Comparison of ENCODE assay signal across 5 cellular contexts in the genomic region with DNA sequence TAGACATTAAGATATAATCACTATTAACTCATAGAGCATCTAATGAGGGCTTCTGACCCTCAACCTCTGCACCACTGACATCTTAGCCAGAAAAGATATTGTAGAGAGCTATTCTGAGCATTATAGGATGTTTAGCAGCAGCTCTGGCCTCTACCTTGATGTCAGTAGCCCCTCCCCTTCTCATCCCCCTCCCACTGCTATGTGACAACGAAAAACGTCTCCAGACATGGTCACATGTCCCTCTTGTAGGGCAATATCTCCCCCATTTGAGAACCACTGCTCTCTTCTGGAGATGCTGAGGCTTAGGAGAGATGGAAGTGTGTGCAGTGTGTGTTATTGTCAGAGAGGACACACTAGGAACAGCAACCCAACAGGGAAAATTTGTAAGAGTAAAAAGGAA.
"Had no signal": no experiment of that assay in that cellular context is flagged by ENCODE, and none has a peak within 500 bp of the region (broad histone marks: within the 10 kb centered on the region; RNA-seq: fewer than 3 reads in every experiment).

No MANE protein-coding gene starts in this region.

- H3K9me3 ChIP-seq: HAP-1 had no signal

- FAIRE-seq: HTR-8/SVneo, K562 had no signal

- H3K4me3 ChIP-seq: HAP-1, K562 had no signal

- H3K36me3 ChIP-seq: HAP-1 had no signal

- ATAC-seq: K562 had no signal

- DNase-seq: GOT3, H7 had no signal
